Comparison of ENCODE assay signal across 8 cellular contexts in genomic region chr16:89958068-89958467, GRCh38. TPM values are rescaled to one million over a fixed set of nuclear protein-coding genes. Genes with fewer than 3 reads are reported as not detected.
DNase-seq lines count a peak whose midpoint lies in the region; ATAC-seq, FAIRE-seq and TF ChIP-seq lines count a peak whose summit lies in the region.

No MANE protein-coding gene starts in this region.

- WGBS in IMR-90 (ENCODE audit: extremely low coverage in 2 of 2, insufficient read length in 1 of 2), 2 experiments, result 79% methylated on average over 2 of the region's 7 CpGs; no CpG with 5 or more reads in 1 of the 2 experiments
- WGBS in mesendoderm (ENCODE audit: extremely low coverage, insufficient coverage, low lambda C conversion rate), result no CpG with 5 or more reads among the region's 7 CpGs

- H4K8ac ChIP-seq in IMR-90 (ENCODE audit: low read depth in 2 of 2, low read length in 2 of 2) (no peak overlapping the region), mesendoderm (ENCODE audit: low read depth, low read length) (no peak overlapping the region)

- peaks cover 13% of the 10 kb centered on the region for H4K20me1 ChIP-seq in IMR-90 (ENCODE audit: insufficient read depth, low read length)

- no peaks in the 10 kb centered on the region for H3K79me2 ChIP-seq in mesendoderm (ENCODE audit: control insufficient read depth, insufficient read depth, low read length)

- H3K56ac ChIP-seq in IMR-90 (ENCODE audit: extremely low read depth, insufficient read depth, low read length) (no peak overlapping the region), mesendoderm (ENCODE audit: low read length) (no peak overlapping the region)

- H2BK120ac ChIP-seq in IMR-90 (ENCODE audit: low read depth, low read length) (no peak overlapping the region), mesendoderm (ENCODE audit: low read depth, low read length) (no peak overlapping the region)

- no peak overlapping the region for H2BK15ac ChIP-seq in IMR-90 (ENCODE audit: low read depth, low read length)
- H2BK15ac ChIP-seq in mesendoderm (replicated peaks; ENCODE audit: low read depth), result no peak overlapping the region

- no peak for TF ChIP-seq RAD21 in IMR-90 (IDR thresholded peaks at IDR 0.05; ENCODE audit: low read length)

- H4K91ac ChIP-seq in IMR-90 (ENCODE audit: insufficient read depth, low read depth, low read length), result no peak overlapping the region

- H3K9ac ChIP-seq in IMR-90 (ENCODE audit: low read depth, low read length) (no peak overlapping the region), mesendoderm (ENCODE audit: low read length) (no peak overlapping the region)

- H3K27me3 ChIP-seq in IMR-90 (ENCODE audit: control insufficient read depth, insufficient read depth, low read length), result no peaks in the 10 kb centered on the region
- no peaks in the 10 kb centered on the region for H3K27me3 ChIP-seq in bronchial epithelial cell (ENCODE audit: control insufficient read depth, insufficient read depth, low read length)
- no peaks in the 10 kb centered on the region for H3K27me3 ChIP-seq in mesendoderm (ENCODE audit: insufficient read depth, low read length, poor library complexity)

- DNase-seq in EH (ENCODE audit: low read depth) (peak; percentile 46), IMR-90 (peak; percentile 11), bronchial epithelial cell (ENCODE audit: low read depth) (peak; percentile 6), mesendoderm (peak; percentile 74), cerebellar nuclear complex (lab: John Stamatoyannopoulos, UW) (no peak), HK-2 (ENCODE audit: unreplicated experiment) (no peak)

- no peaks in the 10 kb centered on the region; the same call in 1 of the 2 replicates for H3K9me1 ChIP-seq in IMR-90 (ENCODE audit: insufficient read depth, low read length)

- POLR2A ChIA-PET in IMR-90 (lab: Charles Lee; ENCODE audit: unreplicated experiment), result no interaction called here

- no peak overlapping the region for H4K5ac ChIP-seq in IMR-90 (ENCODE audit: low read depth, low read length)
- H4K5ac ChIP-seq in mesendoderm (ENCODE audit: low read length), result no peak overlapping the region

- no peak overlapping the region for H2AFZ ChIP-seq in IMR-90 (replicated peaks; ENCODE audit: low read length, poor library complexity)

- no peaks in the 10 kb centered on the region for H3K9me3 ChIP-seq in IMR-90 (ENCODE audit: control insufficient read depth, insufficient read depth, low read length)

- no peak overlapping the region for H2AK5ac ChIP-seq in IMR-90 (ENCODE audit: low read depth, low read length)
- no peak overlapping the region for H2AK5ac ChIP-seq in mesendoderm (ENCODE audit: low read length)

- H3K4me3 ChIP-seq in IMR-90 (ENCODE audit: insufficient read depth, low read depth, low read length) (no peak overlapping the region), bronchial epithelial cell (ENCODE audit: low read depth, low read length) (no peak overlapping the region), mesendoderm (ENCODE audit: low read length) (no peak overlapping the region)

- ATAC-seq in IMR-90 (ENCODE audit: low read depth), result peak; percentile 79
- ATAC-seq in HG03520 (IDR thresholded peaks at IDR 0.05; ENCODE audit: unreplicated experiment), result no peak
- no peak for ATAC-seq in HG02571 (IDR thresholded peaks at IDR 0.05; ENCODE audit: unreplicated experiment)

- H3K14ac ChIP-seq in IMR-90 (replicated peaks; ENCODE audit: low read depth, low read length), result no peak overlapping the region

- FAIRE-seq in bronchial epithelial cell (lab: Jason Lieb, UNC), result no peak

- no peak overlapping the region for H2BK20ac ChIP-seq in IMR-90 (ENCODE audit: low read depth, low read length)

- intact Hi-C loops in IMR-90 (cut with micrococcal nuclease), result no loop called here

- no TSS peak for BruUV-seq in IMR-90 (replicated peaks; lab: Mats Ljungman, UMichigan)

- no peak overlapping the region for H3K27ac ChIP-seq in IMR-90 (ENCODE audit: insufficient read depth, low read length)
- H3K27ac ChIP-seq in mesendoderm (ENCODE audit: low read depth, low read length), result no peak overlapping the region

- no peak overlapping the region for H3K4me2 ChIP-seq in IMR-90 (ENCODE audit: low read depth, low read length)
- H3K4me2 ChIP-seq in mesendoderm (ENCODE audit: low read length), result no peak overlapping the region

- in situ Hi-C loops in IMR-90 (cut with MboI; ENCODE audit: low sequenced_read_pairs), result no loop called here

- dilution Hi-C loops in IMR-90 (cut with HindIII; ENCODE audit: low sequenced_read_pairs, unreplicated experiment), result no loop called here

- no peak overlapping the region for H2AK9ac ChIP-seq in IMR-90 (replicated peaks; ENCODE audit: low read depth, low read length, poor library complexity)

- H3K79me1 ChIP-seq in IMR-90 (ENCODE audit: low read depth in 1 of 2, low read length in 2 of 2) (peaks cover 4 to 42% of the 10 kb centered on the region in 2 experiments; a peak in 3 of 4 replicates), mesendoderm (ENCODE audit: low read length) (no peaks in the 10 kb centered on the region)

- no peak overlapping the region for H3K23ac ChIP-seq in IMR-90 (ENCODE audit: low read depth, low read length)
- no peak overlapping the region for H3K23ac ChIP-seq in mesendoderm (ENCODE audit: low read length)

- no peak overlapping the region for H3K18ac ChIP-seq in IMR-90 (ENCODE audit: low read depth, low read length)
- no peak overlapping the region for H3K18ac ChIP-seq in mesendoderm (ENCODE audit: low read length)

- CTCF ChIA-PET in IMR-90 (lab: Yijun Ruan, JAX), result no interaction called here

- H3K4ac ChIP-seq in IMR-90 (ENCODE audit: low read depth, low read length), result no peak overlapping the region
- H3K4ac ChIP-seq in mesendoderm (ENCODE audit: low read depth, low read length), result no peak overlapping the region

- TF ChIP-seq CTCF in IMR-90 (conservative IDR thresholded peaks at IDR 0.05; ENCODE audit: low read depth, low read length), result no peak
- no peak for TF ChIP-seq CTCF in bronchial epithelial cell (IDR thresholded peaks at IDR 0.05; ENCODE audit: insufficient read depth, low read length, severe bottlenecking)

- no peak for TF ChIP-seq POLR2A in IMR-90 (IDR thresholded peaks at IDR 0.05; ENCODE audit: low read depth, low read length)

- H3K36me3 ChIP-seq in IMR-90 (ENCODE audit: control insufficient read depth, insufficient read depth, low read length), result peaks cover 49% of the 10 kb centered on the region
- H3K36me3 ChIP-seq in bronchial epithelial cell (ENCODE audit: control insufficient read depth, insufficient read depth, low read length), result peaks cover 27% of the 10 kb centered on the region
- peaks cover 1% of the 10 kb centered on the region for H3K36me3 ChIP-seq in mesendoderm (ENCODE audit: control insufficient read depth, insufficient read depth, low read length)

- H3K4me1 ChIP-seq in IMR-90 (ENCODE audit: control insufficient read depth, insufficient read depth, low read length) (no peaks in the 10 kb centered on the region), mesendoderm (ENCODE audit: control insufficient read depth, low read depth, low read length) (no peaks in the 10 kb centered on the region)

- H2BK5ac ChIP-seq in IMR-90 (ENCODE audit: low read depth, low read length, poor library complexity, severe bottlenecking) (no peak overlapping the region), mesendoderm (ENCODE audit: low read length) (no peak overlapping the region)

TF ChIP-seq in IMR-90, 13 proteins besides CTCF, POLR2A, EP300 and RAD21:
- TF ChIP-seq USF2 (IDR thresholded peaks at IDR 0.05; ENCODE audit: low read depth, low read length) (peak; percentile 90), SMC3 (IDR thresholded peaks at IDR 0.05; ENCODE audit: low read depth, low read length) (no peak)

RNA-seq across cellular contexts. Expression of gene DEF8, which starts 9.5 kb away (rescaled TPM):
- total RNA-seq in IMR-90 (2012; rRNA removed) (129 and 134 TPM in 2 replicates), bronchial epithelial cell (62.9 and 80.6 TPM in 2 replicates)
- 141 and 160 TPM in 2 replicates for polyA plus RNA-seq in IMR-90 (2012; rRNA removed)
- 177 and 213 TPM in 2 replicates for polyA plus RNA-seq in IMR-90 (2012; cell fraction: cytosol; rRNA removed)
- polyA plus RNA-seq in IMR-90 (2012; cell fraction: nucleus; rRNA removed; ENCODE audit: low replicate concordance), result 286 and 445 TPM in 2 replicates
- 43.6 TPM for polyA plus RNA-seq in mesendoderm (2013, experiment 1 of 2)
- polyA plus RNA-seq in mesendoderm (2013, experiment 2 of 2), result 44.8 TPM

RNA-seq across cellular contexts. Expression of gene TUBB3, which starts 34.9 kb away (rescaled TPM):
- total RNA-seq in IMR-90 (2012; rRNA removed) (311 and 337 TPM in 2 replicates), bronchial epithelial cell (23.7 and 24.5 TPM in 2 replicates)
- 410 and 428 TPM in 2 replicates for polyA plus RNA-seq in IMR-90 (2012; rRNA removed)
- 269 and 452 TPM in 2 replicates for polyA plus RNA-seq in IMR-90 (2012; cell fraction: cytosol; rRNA removed)
- 172 and 406 TPM in 2 replicates for polyA plus RNA-seq in IMR-90 (2012; cell fraction: nucleus; rRNA removed; ENCODE audit: low replicate concordance)
- 96.5 TPM for polyA plus RNA-seq in mesendoderm (2013, experiment 1 of 2)
- 103 TPM for polyA plus RNA-seq in mesendoderm (2013, experiment 2 of 2)

RNA-seq across cellular contexts. Expression of gene MC1R, which starts 39.4 kb away (rescaled TPM):
- total RNA-seq in IMR-90 (2012; rRNA removed) (3.8 and 4.4 TPM in 2 replicates), bronchial epithelial cell (1.6 and 4.1 TPM in 2 replicates)
- polyA plus RNA-seq in IMR-90 (2012; rRNA removed), result 9.5 TPM in 2 replicates
- polyA plus RNA-seq in IMR-90 (2012; cell fraction: cytosol; rRNA removed), result 3.3 and 6.2 TPM in 2 replicates
- 49.5 and 79.2 TPM in 2 replicates for polyA plus RNA-seq in IMR-90 (2012; cell fraction: nucleus; rRNA removed; ENCODE audit: low replicate concordance)
- 1.2 TPM for polyA plus RNA-seq in mesendoderm (2013, experiment 1 of 2)
- polyA plus RNA-seq in mesendoderm (2013, experiment 2 of 2), result 0.98 TPM

Comparison
In these comparisons a context has a peak if more than half of its experiments do, and no peak if none do; other contexts are left out.
1. DNase-seq: peak in EH (single experiment), IMR-90 (single experiment), bronchial epithelial cell (single experiment) and mesendoderm (single experiment); none in cerebellar nuclear complex (0 of 2) and HK-2 (single experiment).
2. RNA of gene TUBB3, which starts 34.9 kb away (total RNA-seq): 311 to 337 TPM in IMR-90; 23.7 to 24.5 TPM in bronchial epithelial cell; every median in the first group is over 10 times any median in the second.